ENCODE assay signal across 17 cellular contexts in genomic region chr1:162159515-162159914, GRCh38.
A peak's percentile ranks its signal among the peaks of the same experiment; 100 is the strongest.
DNase-seq lines count a peak whose midpoint lies in the region; ATAC-seq and TF ChIP-seq lines count a peak whose summit lies in the region.
"Had no signal": no experiment of that assay in that cellular context is flagged by ENCODE, and none has a peak within 500 bp of the region (broad histone marks: within the 10 kb centered on the region; RNA-seq: fewer than 3 reads in every experiment).

No MANE protein-coding gene starts in this region.

- intact Hi-C loops in Calu3 (cut with micrococcal nuclease; ENCODE audit: unreplicated experiment), result no loop called here

- ATAC-seq in left lobe of liver (peak; percentile 41), GM21786 (IDR thresholded peaks at IDR 0.05; ENCODE audit: unreplicated experiment) (no peak), GM21529 (IDR thresholded peaks at IDR 0.05; ENCODE audit: unreplicated experiment) (no peak), GM19395 (IDR thresholded peaks at IDR 0.05; ENCODE audit: unreplicated experiment) (no peak)
- ATAC-seq: GM12878, left cardiac atrium had no signal

- H3K27ac Mint-ChIP-seq in Calu3 (ENCODE audit: unreplicated experiment), result no peak overlapping the region
- H3K27ac Mint-ChIP-seq: activated naive CD4-positive, alpha-beta T cell treated with anti-CD3 and anti-CD28 coated beads, Interleukin-2, amount 10 ng/mL, durations not matched to agents 7 days and 5 days; brain had no signal

- no peaks in the 10 kb centered on the region for H3K9me3 Mint-ChIP-seq in Calu3 (ENCODE audit: low read depth, unreplicated experiment)
- H3K9me3 Mint-ChIP-seq: activated naive CD4-positive, alpha-beta T cell treated with anti-CD3 and anti-CD28 coated beads, Interleukin-2, amount 10 ng/mL, durations not matched to agents 7 days and 5 days had no signal

- H3K4me3 Mint-ChIP-seq in Calu3 (ENCODE audit: low read depth, unreplicated experiment), result no peak overlapping the region
- H3K4me3 Mint-ChIP-seq: activated naive CD4-positive, alpha-beta T cell treated with anti-CD3 and anti-CD28 coated beads, Interleukin-2, amount 10 ng/mL, durations not matched to agents 7 days and 5 days; brain had no signal

- peaks cover 19% of the 10 kb centered on the region for H3K4me1 Mint-ChIP-seq in Calu3 (ENCODE audit: low read depth, unreplicated experiment)
- H3K4me1 Mint-ChIP-seq: activated naive CD4-positive, alpha-beta T cell treated with anti-CD3 and anti-CD28 coated beads, Interleukin-2, amount 10 ng/mL, durations not matched to agents 7 days and 5 days had no signal

- no peaks in the 10 kb centered on the region for H3K27me3 Mint-ChIP-seq in Calu3 (ENCODE audit: unreplicated experiment)
- H3K27me3 Mint-ChIP-seq: brain had no signal

- no peak for TF ChIP-seq CTCF in Calu3 (IDR thresholded peaks at IDR 0.05; ENCODE audit: unreplicated experiment)

- CTCF ChIA-PET in Calu3 (lab: Charles Lee), result interaction anchor here (0.6 kb wide), 1 partner anchor 352 kb away, joined by 6 read pairs; no protein-coding TSS in a partner anchor

- DNase-seq in Calu3, result peak; percentile 60
- DNase-seq in NCI-H1092 treated with DMSO at 0.1 percent for 48 hours (lab: John Stamatoyannopoulos, UW), result peak; percentile 40
- DNase-seq in NCI-H748 (lab: John Stamatoyannopoulos, UW; ENCODE audit: unreplicated experiment), result peak; percentile 88
- DNase-seq in left lobe of liver (ENCODE audit: low spot score), result no peak
- no peak for DNase-seq in AG08395 (ENCODE audit: low spot score)
- DNase-seq: activated CD4-positive, alpha-beta T cell treated with anti-CD3 and anti-CD28 coated beads for 1 hour; activated naive CD4-positive, alpha-beta T cell treated with anti-CD3 and anti-CD28 coated beads, Interleukin-2, amount 10 ng/mL, durations not matched to agents 7 days and 5 days; BE2C; KG1; left cardiac atrium; stimulated activated CD4-positive, alpha-beta T cell treated with anti-CD3 and anti-CD28 coated beads, Interleukin-12 subunit alpha, Interleukin-12 subunit beta, amount 100 ng/mL, for 4 hours; T-helper 2 cell had no signal

- H3K36me3 Mint-ChIP-seq in Calu3 (ENCODE audit: insufficient read depth, unreplicated experiment), result no peaks in the 10 kb centered on the region
- H3K36me3 Mint-ChIP-seq: activated naive CD4-positive, alpha-beta T cell treated with anti-CD3 and anti-CD28 coated beads, Interleukin-2, amount 10 ng/mL, durations not matched to agents 7 days and 5 days had no signal

- BruUV-seq in Calu3 (replicated peaks; lab: Mats Ljungman, UMichigan), result no TSS peak

Comparison
In these comparisons a context has a peak if more than half of its experiments do, and no peak if none do; other contexts are left out.
1. DNase-seq: peak in Calu3 (single experiment), NCI-H1092 treated with DMSO at 0.1 percent for 48 hours (single experiment) and NCI-H748 (single experiment); none in left lobe of liver (single experiment) and AG08395 (single experiment).